Comparison of ENCODE assay signal across 1 cellular context in genomic region chr12:71492604-71493003, GRCh38.
TF ChIP-seq lines count a peak whose summit lies in the region.

No MANE protein-coding gene starts in this region.

TF ChIP-seq in HepG2, 621 proteins besides CTCF, POLR2A, EP300 and RAD21 (continued from another document):
- no peak for TF ChIP-seq PRDM10 (CRISPR knock-in tag; IDR thresholded peaks at IDR 0.05; ENCODE audit: low read depth)
- TF ChIP-seq SALL1 (CRISPR knock-in tag; IDR thresholded peaks at IDR 0.05): no peak; the same call in 1 of the 2 replicates
- no peak for TF ChIP-seq RARA (CRISPR knock-in tag; IDR thresholded peaks at IDR 0.05)
- no peak for TF ChIP-seq ELF4 (CRISPR knock-in tag; IDR thresholded peaks at IDR 0.05; ENCODE audit: borderline replicate concordance)
- no peak for TF ChIP-seq ZNF766 (CRISPR knock-in tag; IDR thresholded peaks at IDR 0.05; ENCODE audit: borderline replicate concordance)
- TF ChIP-seq BRCA1 (CRISPR knock-in tag; IDR thresholded peaks at IDR 0.05): no peak
- no peak for TF ChIP-seq ZNF687 (CRISPR knock-in tag; IDR thresholded peaks at IDR 0.05)
- no peak for TF ChIP-seq TFAP4 (IDR thresholded peaks at IDR 0.05; ENCODE audit: borderline replicate concordance, low read depth)
